ENCODE assay signal across 10 cellular contexts in genomic region chr18:55300469-55301195, GRCh38.
DNase-seq lines count a peak whose midpoint lies in the region; ATAC-seq and TF ChIP-seq lines count a peak whose summit lies in the region.
"Had no signal": no experiment of that assay in that cellular context is flagged by ENCODE, and none has a peak within 500 bp of the region (broad histone marks: within the 10 kb centered on the region; RNA-seq: fewer than 3 reads in every experiment).

No MANE protein-coding gene starts in this region.

- TF ChIP-seq EP300 in gastroesophageal sphincter (IDR thresholded peaks at IDR 0.05) (no peak), esophagus muscularis mucosa (IDR thresholded peaks at IDR 0.05) (no peak)

- peaks cover 33% of the 10 kb centered on the region for H3K79me2 ChIP-seq in OCI-LY1 (ENCODE audit: insufficient read depth, low read length)

- no peak overlapping the region for H3K9ac ChIP-seq in OCI-LY1 (ENCODE audit: low read length)

- no peaks in the 10 kb centered on the region for H4K20me1 ChIP-seq in OCI-LY1 (ENCODE audit: insufficient read depth, low read length)

- H3K4me3 ChIP-seq in OCI-LY1 (ENCODE audit: low read depth, low read length, poor library complexity, severe bottlenecking) (no peak overlapping the region), gastroesophageal sphincter (no peak overlapping the region), esophagus muscularis mucosa (peak overlapping the region in 2 of 4 donors; percentile 3 to 36)
- H3K4me3 ChIP-seq: thoracic aorta had no signal

- H3K27ac Mint-ChIP-seq in HFFc6 = peak overlapping the region; percentile 89
- H3K27ac Mint-ChIP-seq in stimulated activated naive B cell treated with anti-CD40 and anti-IgM and Interleukin-4, amounts not matched to agents 10 μg/mL and 1 μg/mL and 100 μg/mL, for 72 hours = peak overlapping the region; percentile 73
- no peak overlapping the region for H3K27ac Mint-ChIP-seq in activated naive CD8-positive, alpha-beta T cell treated with anti-CD3 and anti-CD28 coated beads for 36 hours

- peak overlapping the region; percentile 85 for H3K4me3 Mint-ChIP-seq in HFFc6
- H3K4me3 Mint-ChIP-seq in stimulated activated naive B cell treated with anti-CD40 and anti-IgM and Interleukin-4, amounts not matched to agents 10 μg/mL and 1 μg/mL and 100 μg/mL, for 72 hours = peak overlapping the region in 1 of 2 donors; percentile 47
- no peak overlapping the region for H3K4me3 Mint-ChIP-seq in activated naive CD8-positive, alpha-beta T cell treated with anti-CD3 and anti-CD28 coated beads for 36 hours

- H3K4me1 Mint-ChIP-seq in HFFc6 (ENCODE audit: low read depth) = peaks cover 85% of the 10 kb centered on the region
- peaks cover 46 to 91% of the 10 kb centered on the region in 2 donors for H3K4me1 Mint-ChIP-seq in stimulated activated naive B cell treated with anti-CD40 and anti-IgM and Interleukin-4, amounts not matched to agents 10 μg/mL and 1 μg/mL and 100 μg/mL, for 72 hours
- H3K4me1 Mint-ChIP-seq in activated naive CD8-positive, alpha-beta T cell treated with anti-CD3 and anti-CD28 coated beads for 36 hours = no peaks in the 10 kb centered on the region

- TF ChIP-seq CTCF in HFFc6 (IDR thresholded peaks at IDR 0.05) (no peak), OCI-LY1 (IDR thresholded peaks at IDR 0.05; ENCODE audit: low read length) (no peak), gastroesophageal sphincter (IDR thresholded peaks at IDR 0.05) (no peak), esophagus muscularis mucosa (IDR thresholded peaks at IDR 0.05) (no peak)

- H3K27me3 ChIP-seq in OCI-LY1 (ENCODE audit: insufficient read depth, low read length) (no peaks in the 10 kb centered on the region), gastroesophageal sphincter (no peaks in the 10 kb centered on the region), esophagus muscularis mucosa (no peaks in the 10 kb centered on the region)

- H3K36me3 Mint-ChIP-seq in HFFc6 (ENCODE audit: low read depth) = peaks cover 2% of the 10 kb centered on the region
- peaks cover 42 to 71% of the 10 kb centered on the region in 2 donors for H3K36me3 Mint-ChIP-seq in stimulated activated naive B cell treated with anti-CD40 and anti-IgM and Interleukin-4, amounts not matched to agents 10 μg/mL and 1 μg/mL and 100 μg/mL, for 72 hours
- H3K36me3 Mint-ChIP-seq in activated naive CD8-positive, alpha-beta T cell treated with anti-CD3 and anti-CD28 coated beads for 36 hours = no peaks in the 10 kb centered on the region

- peak; percentile 11 for ATAC-seq in gastroesophageal sphincter
- no peak for ATAC-seq in stimulated activated naive B cell treated with anti-CD40 and anti-IgM and Interleukin-4, amounts not matched to agents 10 μg/mL and 1 μg/mL and 100 μg/mL, for 72 hours (replicated peaks)
- ATAC-seq in HG02642 (IDR thresholded peaks at IDR 0.05; ENCODE audit: poor library complexity, unreplicated experiment) = no peak

- peaks cover 3% of the 10 kb centered on the region; the same call in 1 of the 2 replicates for H3K27me3 Mint-ChIP-seq in HFFc6 (ENCODE audit: insufficient read depth)
- no peaks in the 10 kb centered on the region for H3K27me3 Mint-ChIP-seq in stimulated activated naive B cell treated with anti-CD40 and anti-IgM and Interleukin-4, amounts not matched to agents 10 μg/mL and 1 μg/mL and 100 μg/mL, for 72 hours
- H3K27me3 Mint-ChIP-seq in activated naive CD8-positive, alpha-beta T cell treated with anti-CD3 and anti-CD28 coated beads for 36 hours = no peaks in the 10 kb centered on the region

- intact Hi-C loops in esophagus muscularis mucosa (cut with DNase I) = no loop called here

- DNase-seq in HFFc6 (peak; percentile 84), esophagus muscularis mucosa (ENCODE audit: extremely low spot score) (no peak)
- DNase-seq in stimulated activated naive B cell treated with anti-CD40 and anti-IgM and Interleukin-4, amounts not matched to agents 10 μg/mL and 1 μg/mL and 100 μg/mL, for 72 hours = no peak
- DNase-seq in activated CD4-positive, alpha-beta T cell treated with anti-CD3 and anti-CD28 coated beads for 1 hour = no peak
- DNase-seq in activated naive CD8-positive, alpha-beta T cell treated with anti-CD3 and anti-CD28 coated beads for 36 hours = no peak
- DNase-seq: activated CD4-positive, alpha-beta T cell treated with anti-CD3 and anti-CD28 coated beads, Interleukin-2, amount 50 U/mL, for 4 hours had no signal

- H3K36me3 ChIP-seq in OCI-LY1 (ENCODE audit: insufficient read depth, low read length) (peaks cover 15% of the 10 kb centered on the region), gastroesophageal sphincter (no peaks in the 10 kb centered on the region), esophagus muscularis mucosa (no peaks in the 10 kb centered on the region)
- H3K36me3 ChIP-seq: thoracic aorta had no signal

- no peak overlapping the region for H2AFZ ChIP-seq in OCI-LY1 (ENCODE audit: low read length)

- TF ChIP-seq POLR2A in gastroesophageal sphincter (IDR thresholded peaks at IDR 0.05) = no peak
- TF ChIP-seq POLR2A in esophagus muscularis mucosa (IDR thresholded peaks at IDR 0.05; ENCODE audit: low read depth) = no peak

- H3K9me3 ChIP-seq in OCI-LY1 (ENCODE audit: low read length) = no peaks in the 10 kb centered on the region
- H3K9me3 ChIP-seq in gastroesophageal sphincter = no peaks in the 10 kb centered on the region
- no peaks in the 10 kb centered on the region for H3K9me3 ChIP-seq in esophagus muscularis mucosa
- H3K9me3 ChIP-seq: thoracic aorta had no signal

- no peaks in the 10 kb centered on the region; the same call in 1 of the 2 replicates for H3F3A ChIP-seq in OCI-LY1 (ENCODE audit: insufficient read depth, low read length)

- 63 to 71% methylated on average over 14 to 15 of the region's 16 CpGs for WGBS in gastroesophageal sphincter (ENCODE audit: low coverage in 1 of 2), 2 donors
- 69% methylated on average over 16 of the region's 16 CpGs for WGBS in esophagus muscularis mucosa

- H3K9me3 Mint-ChIP-seq in HFFc6 = no peaks in the 10 kb centered on the region
- peaks cover 4 to 5% of the 10 kb centered on the region in 2 donors for H3K9me3 Mint-ChIP-seq in stimulated activated naive B cell treated with anti-CD40 and anti-IgM and Interleukin-4, amounts not matched to agents 10 μg/mL and 1 μg/mL and 100 μg/mL, for 72 hours
- H3K9me3 Mint-ChIP-seq in activated naive CD8-positive, alpha-beta T cell treated with anti-CD3 and anti-CD28 coated beads for 36 hours = no peaks in the 10 kb centered on the region

- H3K27ac ChIP-seq in OCI-LY1 (ENCODE audit: low read depth, low read length, poor library complexity, severe bottlenecking) = peak overlapping the region; percentile 24
- peak overlapping the region in 2 of 4 donors; percentile 19 to 61 for H3K27ac ChIP-seq in gastroesophageal sphincter
- no peak overlapping the region for H3K27ac ChIP-seq in esophagus muscularis mucosa (replicated peaks in 1 of 4)
- H3K27ac ChIP-seq: thoracic aorta had no signal

- H3K4me2 ChIP-seq in OCI-LY1 (ENCODE audit: low read length) = no peak overlapping the region

- no peaks in the 10 kb centered on the region for H3K9me2 ChIP-seq in OCI-LY1 (ENCODE audit: low read depth, low read length)

- peaks cover 13% of the 10 kb centered on the region for H3K4me1 ChIP-seq in OCI-LY1 (ENCODE audit: insufficient read depth, low read length, severe bottlenecking)
- peaks cover 0 to 35% (median 6%) of the 10 kb centered on the region in 3 donors for H3K4me1 ChIP-seq in gastroesophageal sphincter
- H3K4me1 ChIP-seq in esophagus muscularis mucosa = peaks cover 32 to 43% (median 39%) of the 10 kb centered on the region in 4 donors
